In the genomic region with DNA sequence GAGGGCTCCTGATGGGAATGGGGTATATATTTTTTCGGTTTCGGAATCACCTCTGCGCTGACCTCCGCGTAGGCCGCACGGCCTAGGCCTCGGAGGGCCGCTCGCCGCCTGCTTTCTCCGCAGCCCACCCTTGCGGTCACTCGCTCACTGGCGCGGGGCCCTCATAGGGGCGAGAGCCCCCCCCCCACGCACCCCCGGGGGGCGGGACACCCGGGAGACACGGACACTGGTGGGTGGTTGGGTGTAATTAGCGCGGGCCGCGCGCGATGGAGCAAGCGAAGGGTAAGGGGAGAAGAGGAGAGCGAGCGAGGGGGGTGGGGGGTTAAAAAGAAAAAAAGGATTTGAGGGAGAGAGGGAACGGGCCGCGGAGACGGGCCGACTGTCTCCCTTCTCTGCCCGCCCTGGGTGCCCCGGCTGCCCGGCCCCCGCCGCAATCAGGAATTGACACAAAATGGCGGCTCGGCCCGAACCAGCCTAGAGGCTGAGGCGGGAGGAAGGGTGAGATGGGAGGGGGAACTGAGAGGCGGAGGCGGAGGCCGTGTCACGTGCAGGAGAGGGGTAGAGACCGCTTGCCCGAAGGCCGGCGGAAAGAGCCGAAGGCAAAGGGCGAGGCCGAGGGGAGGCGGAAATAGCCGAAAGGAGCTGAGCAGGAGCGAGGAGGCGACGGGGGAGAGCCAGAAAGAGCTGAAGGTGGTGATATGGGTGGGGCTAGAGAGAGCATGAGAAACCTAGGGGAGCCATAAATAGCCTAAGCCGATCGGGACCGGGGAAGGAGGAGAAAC, we compare ENCODE assay signal across 8 cellular contexts. TPM values are rescaled to one million over a fixed set of nuclear protein-coding genes. Genes with fewer than 3 reads are reported as not detected.
DNase-seq lines count a peak whose midpoint lies in the region; ATAC-seq and TF ChIP-seq lines count a peak whose summit lies in the region.

No MANE protein-coding gene starts in this region.

- H3K9me2 ChIP-seq in Loucy (replicated peaks; ENCODE audit: low read depth, low read length): no peaks in the 10 kb centered on the region

- no peaks in the 10 kb centered on the region for H3K36me3 Mint-ChIP-seq in natural killer cell

- peak overlapping the region; percentile 78 for H3K4me2 ChIP-seq in Loucy (ENCODE audit: low read depth, low read length, poor library complexity, severe bottlenecking)

- peak overlapping the region; percentile 99 to 100 for H3K27ac Mint-ChIP-seq in natural killer cell

- H3K9me3 Mint-ChIP-seq in natural killer cell: no peaks in the 10 kb centered on the region

- peak overlapping the region; percentile 99 for H3K4me3 Mint-ChIP-seq in natural killer cell

- H3K79me2 ChIP-seq in Loucy (ENCODE audit: insufficient read depth, low read length): peaks cover 50% of the 10 kb centered on the region

- H3K36me3 ChIP-seq in H7 (replicated peaks; ENCODE audit: control insufficient read depth, insufficient read depth, low read length) (peaks cover 3% of the 10 kb centered on the region), Loucy (ENCODE audit: insufficient read depth, low read length) (peaks cover 12% of the 10 kb centered on the region), RWPE2 (ENCODE audit: low read depth) (peaks cover 18% of the 10 kb centered on the region)

- H3K9ac ChIP-seq in Loucy (ENCODE audit: low read depth, low read length, poor library complexity, severe bottlenecking): peak overlapping the region; percentile 100

- peak overlapping the region; percentile 82 for H2AFZ ChIP-seq in Loucy (ENCODE audit: low read length)

- H3K4me3 ChIP-seq in H7 (ENCODE audit: insufficient read depth, low read depth, low read length) (peak overlapping the region; percentile 91), Loucy (ENCODE audit: low read length, poor library complexity, severe bottlenecking) (peak overlapping the region; percentile 99), RWPE2 (ENCODE audit: severe bottlenecking) (peak overlapping the region; percentile 65)

- H3K27me3 Mint-ChIP-seq in natural killer cell (ENCODE audit: low read depth in 2 of 2): peaks cover 0 to 4% of the 10 kb centered on the region in 2 donors

- no peaks in the 10 kb centered on the region for H3K27me3 ChIP-seq in H7 (ENCODE audit: control insufficient read depth, insufficient read depth, low read length)
- peaks cover 19% of the 10 kb centered on the region for H3K27me3 ChIP-seq in Loucy (ENCODE audit: insufficient read depth, low read length, poor library complexity, severe bottlenecking)
- H3K27me3 ChIP-seq in RWPE2 (ENCODE audit: insufficient read depth, poor library complexity, severe bottlenecking): no peaks in the 10 kb centered on the region

- intact Hi-C loops in natural killer cell (cut with micrococcal nuclease): loop anchor here (1.0 to 5.0 kb wide), 5 partner anchors 18 to 511 kb away; a partner anchor contains a TSS

- H3F3A ChIP-seq in Loucy (ENCODE audit: low read depth): peaks cover 21% of the 10 kb centered on the region

- H3K4me1 ChIP-seq in Loucy (ENCODE audit: insufficient read depth, low read length, poor library complexity, severe bottlenecking): peaks cover 33% of the 10 kb centered on the region
- peaks cover 24% of the 10 kb centered on the region for H3K4me1 ChIP-seq in RWPE2 (ENCODE audit: insufficient read depth, poor library complexity, severe bottlenecking)

- H3K9me3 ChIP-seq in Loucy (ENCODE audit: insufficient read depth, low read depth, low read length): no peaks in the 10 kb centered on the region
- no peaks in the 10 kb centered on the region for H3K9me3 ChIP-seq in RWPE2 (ENCODE audit: severe bottlenecking)

- peaks cover 9% of the 10 kb centered on the region for H4K20me1 ChIP-seq in Loucy (ENCODE audit: insufficient read depth, low read length, poor library complexity, severe bottlenecking)

- TF ChIP-seq CTCF in Loucy (conservative IDR thresholded peaks at IDR 0.05; ENCODE audit: low read length) (no peak), RWPE2 (IDR thresholded peaks at IDR 0.05; ENCODE audit: poor library complexity, severe bottlenecking) (no peak), natural killer cell (IDR thresholded peaks at IDR 0.05) (no peak)

- H3K4me1 Mint-ChIP-seq in natural killer cell: peaks cover 49 to 52% of the 10 kb centered on the region in 2 donors

- peak; percentile 85 for ATAC-seq in RWPE2 (ENCODE audit: low read depth)
- peak; percentile 79 to 94 (median 83) for ATAC-seq in natural killer cell

- H3K27ac ChIP-seq in RWPE2 (ENCODE audit: poor library complexity, severe bottlenecking): peak overlapping the region; percentile 94

- peak; percentile 99 for DNase-seq in ELR (ENCODE audit: low read depth)
- peak; percentile 98 for DNase-seq in H7
- DNase-seq in RWPE2 (ENCODE audit: low spot score): peak; percentile 99
- peak; percentile 99 for DNase-seq in activated effector memory CD4-positive, alpha-beta T cell treated with Interleukin-2 at 50 U/mL for 16 hours
- DNase-seq in fibroblast of peridontal ligament (ENCODE audit: extremely low read depth): peak; percentile 98
- DNase-seq in natural killer cell: peak; percentile 99
- peak; percentile 97 to 100 (median 99) for DNase-seq in stimulated activated naive CD4-positive, alpha-beta T cell (lab: John Stamatoyannopoulos, UW)

RNA-seq across cellular contexts. Expression of a gene that starts 0.7 kb away (rescaled TPM):
- total RNA-seq in H7 (2014; rRNA removed; shearing (Covaris generic)): 13.4 and 14.5 TPM in 2 replicates
- 10 to 100 TPM; 71.2 to 75.3 (median 73.3) TPM for total RNA-seq in natural killer cell

RNA-seq across cellular contexts. Expression of a gene that starts 17.8 kb away (rescaled TPM):
- total RNA-seq in H7 (2014; rRNA removed; shearing (Covaris generic)): 271 and 298 TPM in 2 replicates
- 10 to 100 TPM; 42.5 to 49.3 (median 46.0) TPM for total RNA-seq in natural killer cell

Comparison
In these comparisons a context has a peak if more than half of its experiments do, and no peak if none do; other contexts are left out.
1. Peak in every context shown above with its lines: DNase-seq, ATAC-seq, H3K4me3 ChIP-seq and H3K27ac ChIP-seq.